Comparison of ENCODE assay signal across 10 cellular contexts in genomic region chr9:129334744-129335080, GRCh38.
DNase-seq lines count a peak whose midpoint lies in the region; ATAC-seq, FAIRE-seq and TF ChIP-seq lines count a peak whose summit lies in the region.
"Had no signal": no experiment of that assay in that cellular context is flagged by ENCODE, and none has a peak within 500 bp of the region (broad histone marks: within the 10 kb centered on the region; RNA-seq: fewer than 3 reads in every experiment).

No MANE protein-coding gene starts in this region.

- H3K27ac Mint-ChIP-seq in GM23338 (peak overlapping the region; percentile 99), WTC11 (peak overlapping the region; percentile 100)

- peaks cover 15% of the 10 kb centered on the region for H3K27me3 Mint-ChIP-seq in GM23338 (ENCODE audit: insufficient read depth, low read depth, poor library complexity)
- H3K27me3 Mint-ChIP-seq in WTC11 (ENCODE audit: low read depth): 0 out of 2 replicates have a peak, but pooled peaks cover 4% of the 10 kb centered on the region

- DNase-seq in GM23338 (ENCODE audit: low spot score) (no peak), WTC11 (ENCODE audit: low spot score) (no peak), keratinocyte (ENCODE audit: low read depth, low spot score) (no peak), NCI-H2081 treated with DMSO at 0.1 percent for 48 hours (lab: John Stamatoyannopoulos, UW) (no peak), left lobe of liver (ENCODE audit: low spot score) (no peak)
- DNase-seq in activated CD4-positive, alpha-beta T cell treated with anti-CD3 and anti-CD28 coated beads for 4 hours: no peak
- DNase-seq: cerebellar nuclear complex had no signal

- no peak overlapping the region for H2AFZ ChIP-seq in GM23338
- no peak overlapping the region for H2AFZ ChIP-seq in keratinocyte (ENCODE audit: control insufficient read depth, low read length)

- H3K9me3 Mint-ChIP-seq in GM23338 (peaks cover 13% of the 10 kb centered on the region; the same call in 2 of the 3 replicates), WTC11 (peaks cover 13% of the 10 kb centered on the region)

- H3K27me3 ChIP-seq in GM23338 (ENCODE audit: insufficient read depth) (no peaks in the 10 kb centered on the region), keratinocyte (ENCODE audit: control insufficient read depth, extremely low read depth, insufficient read depth, low read length) (no peaks in the 10 kb centered on the region)

- no peak for FAIRE-seq in keratinocyte (lab: Jason Lieb, UNC)
- FAIRE-seq: TTC549 had no signal

- H3K79me2 ChIP-seq in GM23338 (replicated peaks; ENCODE audit: insufficient read depth) (no peaks in the 10 kb centered on the region), keratinocyte (ENCODE audit: control insufficient read depth, insufficient read depth, low read length) (peaks cover 25% of the 10 kb centered on the region)

- H4K20me1 ChIP-seq in GM23338 (replicated peaks; ENCODE audit: insufficient read depth) (no peaks in the 10 kb centered on the region), keratinocyte (ENCODE audit: control insufficient read depth, extremely low read depth, insufficient read depth, low read length) (no peaks in the 10 kb centered on the region)

- dilution Hi-C loops in keratinocyte (cut with MboI; ENCODE audit: extremely low pct_ligation_motif_present, low sequenced_read_pairs): no loop called here

- peak overlapping the region; percentile 71 for H3K9ac ChIP-seq in keratinocyte (ENCODE audit: control insufficient read depth, extremely low read depth, insufficient read depth, low read length)

- no peaks in the 10 kb centered on the region; the same call in 1 of the 2 replicates for H3K9me2 ChIP-seq in GM23338 (ENCODE audit: insufficient read depth)

- H3F3A ChIP-seq in GM23338 (replicated peaks; ENCODE audit: low read depth): peaks cover 38% of the 10 kb centered on the region

- no peak for ATAC-seq in GM23338
- no peak for ATAC-seq in WTC11
- ATAC-seq in left lobe of liver: no peak
- ATAC-seq in HG02759 (IDR thresholded peaks at IDR 0.05; ENCODE audit: unreplicated experiment): no peak

- H3K4me3 ChIP-seq in GM23338 (peak overlapping the region; percentile 49), keratinocyte (ENCODE audit: control insufficient read depth in 2 of 3, extremely low read depth in 1 of 3, insufficient read depth in 2 of 3, low read depth in 1 of 3, low read length in 3 of 3) (peak overlapping the region; percentile 31 to 54 (median 42)), skin epidermis (peak overlapping the region in 3 of 7 experiments; percentile 3 to 26 (median 7))

- TF ChIP-seq CTCF in GM23338 (conservative IDR thresholded peaks at IDR 0.05; ENCODE audit: low read depth in 2 of 2) (no peak), WTC11 (IDR thresholded peaks at IDR 0.05) (no peak), keratinocyte (optimal IDR thresholded peaks at IDR 0.05 in 1 of 3, IDR thresholded peaks at IDR 0.05 in 1 of 3, conservative IDR thresholded peaks at IDR 0.05 in 1 of 3; ENCODE audit: extremely low read depth in 1 of 3, insufficient read depth in 2 of 3, low read length in 3 of 3) (no peak)

- no peaks in the 10 kb centered on the region for H3K36me3 ChIP-seq in GM23338 (ENCODE audit: insufficient read depth)
- H3K36me3 ChIP-seq in keratinocyte (ENCODE audit: control insufficient read depth in 2 of 2, extremely low read depth in 1 of 2, insufficient read depth in 2 of 2, low read length in 2 of 2): peaks cover 9 to 16% of the 10 kb centered on the region in 2 experiments

- H3K4me1 Mint-ChIP-seq in GM23338 (peaks cover 37% of the 10 kb centered on the region), WTC11 (peaks cover 43% of the 10 kb centered on the region)

- H3K4me3 Mint-ChIP-seq in GM23338: peak overlapping the region; percentile 60
- peak overlapping the region; percentile 57 for H3K4me3 Mint-ChIP-seq in WTC11

- POLR2A ChIA-PET in WTC11 (lab: Charles Lee): interaction anchor here (0.6 to 1.8 kb wide), 10 partner anchors 13 to 208 kb away, joined by 3 to 13 read pairs (median 4); partner anchors contain the start of gene IER5L

- CTCF ChIA-PET in WTC11 (lab: Charles Lee): interaction anchor here (0.6 to 3.0 kb wide), 19 partner anchors 10 to 290 kb away, joined by 3 to 27 read pairs (median 5); no protein-coding TSS in a partner anchor

- H3K4me1 ChIP-seq in GM23338 (ENCODE audit: insufficient read depth) (peaks cover 39% of the 10 kb centered on the region), keratinocyte (ENCODE audit: control insufficient read depth, extremely low read depth, insufficient read depth, low read length) (peaks cover 46% of the 10 kb centered on the region)

- H3K27ac ChIP-seq in GM23338 (ENCODE audit: low read depth) (peak overlapping the region; percentile 99), keratinocyte (ENCODE audit: control insufficient read depth, insufficient read depth, low read length) (peak overlapping the region; percentile 91), skin epidermis (peak overlapping the region; percentile 26 to 95 (median 86))

- no peaks in the 10 kb centered on the region for H3K9me1 ChIP-seq in keratinocyte (ENCODE audit: control insufficient read depth, extremely low read depth, insufficient read depth, low read length)

- peaks cover 6% of the 10 kb centered on the region; the same call in 1 of the 3 replicates for H3K36me3 Mint-ChIP-seq in GM23338 (ENCODE audit: low read depth)
- H3K36me3 Mint-ChIP-seq in WTC11: peaks cover 5% of the 10 kb centered on the region; the same call in 1 of the 2 replicates

- peak overlapping the region; percentile 86 for H3K4me2 ChIP-seq in GM23338
- peak overlapping the region; percentile 94 for H3K4me2 ChIP-seq in keratinocyte (ENCODE audit: control insufficient read depth, extremely low read depth, insufficient read depth, low read depth, low read length)

- no peaks in the 10 kb centered on the region for H3K9me3 ChIP-seq in keratinocyte (ENCODE audit: control insufficient read depth, low read depth, low read length)

TF ChIP-seq in GM23338, 12 proteins besides CTCF, POLR2A, EP300 and RAD21 (continues in another document):
- TF ChIP-seq ETS1 (IDR thresholded peaks at IDR 0.05) (no peak), STAT1 (IDR thresholded peaks at IDR 0.05; ENCODE audit: unreplicated experiment) (no peak), POLR2AphosphoS5 (IDR thresholded peaks at IDR 0.05; ENCODE audit: low read depth) (no peak), JUNB (IDR thresholded peaks at IDR 0.05; ENCODE audit: unreplicated experiment) (no peak), ZNF114 (CRISPR knock-in tag; IDR thresholded peaks at IDR 0.05) (no peak)

TF ChIP-seq in WTC11, 78 proteins besides CTCF, POLR2A, EP300 and RAD21:
- TF ChIP-seq GTF2I (CRISPR knock-in tag; conservative IDR thresholded peaks at IDR 0.05) (0 out of 2 replicates have a peak, but pooled peaks have one; percentile 20), ELF4 (CRISPR knock-in tag; IDR thresholded peaks at IDR 0.05; ENCODE audit: low read depth) (no peak), SMAD3 (CRISPR knock-in tag; IDR thresholded peaks at IDR 0.05; ENCODE audit: borderline replicate concordance) (no peak), ZNF423 (CRISPR knock-in tag; IDR thresholded peaks at IDR 0.05) (0 out of 2 replicates have a peak, but pooled peaks have one; percentile 1), RORB (CRISPR knock-in tag; IDR thresholded peaks at IDR 0.05) (no peak)
